ENCODE assay signal across 10 cellular contexts in the genomic region with DNA sequence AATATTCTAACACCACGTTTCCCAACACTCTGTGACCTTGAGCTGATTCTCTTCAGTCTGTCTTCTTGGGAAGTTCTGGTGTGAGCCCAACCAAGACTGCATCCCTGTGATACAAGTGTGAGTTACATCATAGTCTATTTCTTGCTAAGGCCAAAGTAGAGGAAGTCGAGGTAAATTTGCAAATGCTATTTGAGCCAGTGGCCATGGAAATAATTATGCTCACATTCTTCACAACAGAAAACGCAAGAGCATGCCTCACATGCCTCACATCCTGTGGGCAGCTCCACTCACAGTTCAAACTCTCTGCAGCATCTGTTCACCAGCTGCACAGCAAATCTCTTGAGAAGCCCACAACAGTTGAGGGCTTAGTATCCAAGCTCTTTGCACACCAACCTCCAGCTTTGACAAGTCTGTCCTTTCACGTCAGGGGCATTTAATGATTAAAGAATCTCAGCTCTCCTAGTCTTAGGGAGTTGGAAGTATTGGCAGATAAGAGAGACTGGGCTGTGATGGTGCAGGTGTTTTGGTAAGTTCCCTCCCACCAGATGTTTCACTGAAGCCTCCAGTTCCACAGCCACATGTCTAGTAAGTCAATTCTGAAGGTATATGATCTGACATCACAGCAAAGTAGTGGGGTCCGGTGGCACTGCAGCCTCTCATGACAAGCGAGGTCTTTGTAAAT.
A peak's percentile ranks its signal among the peaks of the same experiment; 100 is the strongest.
DNase-seq lines count a peak whose midpoint lies in the region; ATAC-seq and TF ChIP-seq lines count a peak whose summit lies in the region.
"Had no signal": no experiment of that assay in that cellular context is flagged by ENCODE, and none has a peak within 500 bp of the region (broad histone marks: within the 10 kb centered on the region; RNA-seq: fewer than 3 reads in every experiment).

No MANE protein-coding gene starts in this region.

- DNase-seq in Right ventricle myocardium inferior (ENCODE audit: missing footprints) (peak; percentile 68), right atrium auricular region (ENCODE audit: low spot score) (no peak), MM.1S (peak; percentile 77), fibroblast of the conjunctiva (ENCODE audit: low read depth) (peak; percentile 75), aorta (no peak), activated gamma-delta T cell (lab: John Stamatoyannopoulos, UW) (no peak), T1000 (lab: John Stamatoyannopoulos, UW) (no peak), NCI-H748 treated with DMSO at 0.1 percent for 48 hours (lab: John Stamatoyannopoulos, UW) (no peak)
- DNase-seq: activated CD8-positive, alpha-beta memory T cell treated with anti-CD3 and anti-CD28 coated beads for 24 hours; NCI-H1092 had no signal

- H3K27me3 ChIP-seq in right atrium auricular region: no peaks in the 10 kb centered on the region
- H3K27me3 ChIP-seq in MM.1S (replicated peaks; ENCODE audit: insufficient read depth, low read length): no peaks in the 10 kb centered on the region
- no peaks in the 10 kb centered on the region for H3K27me3 ChIP-seq in aorta (ENCODE audit: control insufficient read depth in 1 of 2, insufficient read depth in 2 of 2, low read length in 1 of 2)

- no peak overlapping the region for H3K9ac ChIP-seq in MM.1S (ENCODE audit: low read length)

- 49 to 52% methylated on average over 6 of the region's 6 CpGs for WGBS in aorta, 2 donors

- no peaks in the 10 kb centered on the region for H4K20me1 ChIP-seq in MM.1S (ENCODE audit: insufficient read depth, low read length)

- no peaks in the 10 kb centered on the region for H3K9me2 ChIP-seq in MM.1S (replicated peaks; ENCODE audit: insufficient read depth, low read length)

- no peaks in the 10 kb centered on the region for H3K4me1 ChIP-seq in right atrium auricular region
- peaks cover 19% of the 10 kb centered on the region; the same call in 1 of the 2 replicates for H3K4me1 ChIP-seq in MM.1S (ENCODE audit: low read length)
- peaks cover 3 to 12% of the 10 kb centered on the region in 2 donors for H3K4me1 ChIP-seq in aorta (ENCODE audit: control insufficient read depth in 1 of 2, insufficient read depth in 2 of 2, low read length in 2 of 2)

- no peaks in the 10 kb centered on the region for H3K79me2 ChIP-seq in MM.1S (ENCODE audit: low read length)

- H3K4me3 ChIP-seq in right atrium auricular region (no peak overlapping the region), MM.1S (ENCODE audit: low read length) (no peak overlapping the region), aorta (ENCODE audit: low read length in 2 of 2) (no peak overlapping the region)

- H3K9me3 ChIP-seq in right atrium auricular region: no peaks in the 10 kb centered on the region
- H3K9me3 ChIP-seq in MM.1S (replicated peaks; ENCODE audit: insufficient read depth, low read length): no peaks in the 10 kb centered on the region
- no peaks in the 10 kb centered on the region for H3K9me3 ChIP-seq in aorta (ENCODE audit: control insufficient read depth, low read length)

- TF ChIP-seq CTCF in right atrium auricular region (IDR thresholded peaks at IDR 0.05) (no peak), MM.1S (IDR thresholded peaks at IDR 0.05; ENCODE audit: low read length) (no peak)

- no peaks in the 10 kb centered on the region; the same call in 1 of the 2 replicates for H3F3A ChIP-seq in MM.1S (ENCODE audit: insufficient read depth, low read length)

- H3K27ac ChIP-seq in right atrium auricular region (no peak overlapping the region), MM.1S (ENCODE audit: low read length) (peak overlapping the region; percentile 38; the same call in 1 of the 2 replicates), aorta (ENCODE audit: low read depth in 1 of 2, low read length in 2 of 2) (peak overlapping the region in 1 of 2 donors; percentile 38)

- H2AFZ ChIP-seq in MM.1S (ENCODE audit: low read length): no peak overlapping the region

- ATAC-seq in Right ventricle myocardium inferior: peak; percentile 85
- ATAC-seq in aorta (ENCODE audit: low FRiP score): peak; percentile 48

- H3K36me3 ChIP-seq in right atrium auricular region (no peaks in the 10 kb centered on the region), MM.1S (replicated peaks; ENCODE audit: insufficient read depth, low read length) (no peaks in the 10 kb centered on the region), aorta (ENCODE audit: control insufficient read depth in 1 of 2, insufficient read depth in 2 of 2, low read length in 1 of 2) (no peaks in the 10 kb centered on the region)

- no peak overlapping the region for H3K4me2 ChIP-seq in MM.1S (ENCODE audit: low read depth, low read length)

- intact Hi-C loops in Right ventricle myocardium inferior (cut with DNase I): no loop called here
- intact Hi-C loops in aorta (cut with DNase I): no loop called here

Comparison
In these comparisons a context has a peak if more than half of its experiments do, and no peak if none do; other contexts are left out.
1. DNase-seq: peak in Right ventricle myocardium inferior (single experiment), MM.1S (single experiment) and fibroblast of the conjunctiva (single experiment); none in right atrium auricular region (single experiment), aorta (0 of 2), activated gamma-delta T cell (single experiment), T1000 (single experiment) and NCI-H748 treated with DMSO at 0.1 percent for 48 hours (single experiment).